Comparison of ENCODE assay signal across 8 cellular contexts in genomic region chr1:174726167-174726879, GRCh38.
DNase-seq lines count a peak whose midpoint lies in the region; ATAC-seq, FAIRE-seq and TF ChIP-seq lines count a peak whose summit lies in the region.

No MANE protein-coding gene starts in this region.

- H3K27ac ChIP-seq in small intestine (ENCODE audit: low read depth in 1 of 2, low read length in 1 of 2), result no peak overlapping the region

- DNase-seq in NCI-H510A treated with DMSO at 0.1 percent for 48 hours (lab: John Stamatoyannopoulos, UW) (peak; percentile 27), NCI-H510A (lab: John Stamatoyannopoulos, UW) (no peak), NCI-H526 (lab: John Stamatoyannopoulos, UW) (peak; percentile 47 to 72), epithelial cell of esophagus (ENCODE audit: low read depth) (peak; percentile 22), small intestine (peak; percentile 72), T1000 (lab: John Stamatoyannopoulos, UW) (no peak)
- DNase-seq in stimulated activated CD8-positive, alpha-beta memory T cell treated with anti-CD3 and anti-CD28 coated beads, Interleukin-4, amount 100 ng/mL, for 48 hours, result no peak

- H3K4me3 ChIP-seq in epithelial cell of esophagus (ENCODE audit: low read length), result no peak overlapping the region
- H3K4me3 ChIP-seq in small intestine (ENCODE audit: low read depth in 1 of 2, low read length in 2 of 2), result no peak overlapping the region

- H3K4me1 ChIP-seq in small intestine (ENCODE audit: control insufficient read depth in 2 of 2, insufficient read depth in 1 of 2, low read depth in 1 of 2, low read length in 1 of 2), result no peaks in the 10 kb centered on the region

- H3K9me3 ChIP-seq in small intestine (ENCODE audit: control insufficient read depth, low read depth), result no peaks in the 10 kb centered on the region

- peak; percentile 56 for TF ChIP-seq CTCF in epithelial cell of esophagus (IDR thresholded peaks at IDR 0.05; ENCODE audit: insufficient read depth, low read depth, low read length, missing control alignments)

- WGBS in small intestine, 3 donors, result 23 to 54% (median 30%) methylated on average over 2 of the region's 2 CpGs

- no peak for FAIRE-seq in small intestine (lab: Jason Lieb, UNC)

- no peak for ATAC-seq in GM18519 (IDR thresholded peaks at IDR 0.05; ENCODE audit: low FRiP score, unreplicated experiment)

- H3K27me3 ChIP-seq in small intestine (ENCODE audit: control insufficient read depth in 2 of 2, insufficient read depth in 2 of 2, low read length in 2 of 2), result no peaks in the 10 kb centered on the region

- no peaks in the 10 kb centered on the region for H3K36me3 ChIP-seq in small intestine (ENCODE audit: control insufficient read depth in 2 of 2, insufficient read depth in 2 of 2, low read length in 2 of 2)

Comparison
In these comparisons a context has a peak if more than half of its experiments do, and no peak if none do; other contexts are left out.
1. DNase-seq: peak in NCI-H510A treated with DMSO at 0.1 percent for 48 hours (single experiment), NCI-H526 (2 of 2), epithelial cell of esophagus (single experiment) and small intestine (single experiment); none in NCI-H510A (single experiment), stimulated activated CD8-positive, alpha-beta memory T cell treated with anti-CD3 and anti-CD28 coated beads, Interleukin-4, amount 100 ng/mL, for 48 hours (single experiment) and T1000 (single experiment).